ENCODE assay signal across 17 cellular contexts in genomic region chr6:121594053-121594452, GRCh38.
A peak's percentile ranks its signal among the peaks of the same experiment; 100 is the strongest.
DNase-seq lines count a peak whose midpoint lies in the region; ATAC-seq, FAIRE-seq and TF ChIP-seq lines count a peak whose summit lies in the region.
"Had no signal": no experiment of that assay in that cellular context is flagged by ENCODE, and none has a peak within 500 bp of the region (broad histone marks: within the 10 kb centered on the region; RNA-seq: fewer than 3 reads in every experiment).

No MANE protein-coding gene starts in this region.

- no peak for FAIRE-seq in A549 (lab: Jason Lieb, UNC)
- no peak for FAIRE-seq in H1 (lab: Jason Lieb, UNC)
- FAIRE-seq: GM12878, H54 had no signal

- dilution Hi-C loops in IMR-90 (cut with HindIII; ENCODE audit: low sequenced_read_pairs, unreplicated experiment): no loop called here

- H3K56ac ChIP-seq in IMR-90 (ENCODE audit: extremely low read depth, insufficient read depth, low read length) (no peak overlapping the region), H1 (replicated peaks; ENCODE audit: insufficient read length, low read depth, low read length) (no peak overlapping the region)

- 80% methylated on average over 3 of the region's 3 CpGs for WGBS in A549 (ENCODE audit: missing lambda C conversion rate)
- WGBS in IMR-90 (ENCODE audit: extremely low coverage in 2 of 2, insufficient read length in 1 of 2), 2 experiments: no CpG with 5 or more reads among the region's 3 CpGs
- 98% methylated on average over 2 of the region's 3 CpGs; no CpG with 5 or more reads in 1 of the 2 experiments for WGBS in H1 (ENCODE audit: extremely low coverage in 1 of 2, insufficient coverage in 1 of 2, insufficient read length in 1 of 2, insufficient replicate concordance in 2 of 2, low coverage in 1 of 2, low lambda C conversion rate in 2 of 2, missing lambda C conversion rate in 1 of 2), 2 experiments

- H3K23ac ChIP-seq in IMR-90 (ENCODE audit: low read depth, low read length) (no peak overlapping the region), H1 (ENCODE audit: insufficient read length) (no peak overlapping the region)

- H3K9ac ChIP-seq in IMR-90 (ENCODE audit: low read depth, low read length) (no peak overlapping the region), H1 (replicated peaks in 1 of 4; ENCODE audit: extremely low read depth in 1 of 4, low read depth in 3 of 4, low read length in 3 of 4) (no peak overlapping the region)
- H3K9ac ChIP-seq: BLaER1, KMS-11 had no signal

- H3K18ac ChIP-seq in IMR-90 (ENCODE audit: low read depth, low read length) (peak overlapping the region; percentile 6; the same call in 1 of the 2 replicates), H1 (ENCODE audit: extremely low read depth, low read length) (no peak overlapping the region)

- H2BK15ac ChIP-seq in IMR-90 (ENCODE audit: low read depth, low read length): no peak overlapping the region
- no peak overlapping the region; the same call in 1 of the 2 replicates for H2BK15ac ChIP-seq in H1 (ENCODE audit: low read length)

- no peaks in the 10 kb centered on the region for H3K36me3 ChIP-seq in IMR-90 (ENCODE audit: control insufficient read depth, insufficient read depth, low read length)
- no peaks in the 10 kb centered on the region for H3K36me3 ChIP-seq in H1 (ENCODE audit: control insufficient read depth in 2 of 4, insufficient read depth in 4 of 4, low read length in 3 of 4)
- H3K36me3 ChIP-seq: BLaER1 had no signal

- no peaks in the 10 kb centered on the region for H4K20me1 ChIP-seq in IMR-90 (ENCODE audit: insufficient read depth, low read length)
- no peaks in the 10 kb centered on the region for H4K20me1 ChIP-seq in H1 (replicated peaks in 1 of 2; ENCODE audit: control insufficient read depth in 1 of 2, insufficient read depth in 2 of 2, low read length in 2 of 2)
- H4K20me1 ChIP-seq: BLaER1 had no signal

- ATAC-seq in A549: no peak
- ATAC-seq in IMR-90 (ENCODE audit: low read depth): no peak
- no peak for ATAC-seq in GM21529 (IDR thresholded peaks at IDR 0.05; ENCODE audit: unreplicated experiment)
- ATAC-seq: GM12878 had no signal

- H4K5ac ChIP-seq in IMR-90 (ENCODE audit: low read depth, low read length) (no peak overlapping the region; the same call in 1 of the 2 replicates), H1 (ENCODE audit: insufficient read length, low read depth, low read length) (no peak overlapping the region)

- H3K4me3 ChIP-seq in A549 (no peak overlapping the region), IMR-90 (ENCODE audit: insufficient read depth, low read depth, low read length) (no peak overlapping the region), NB4 (ENCODE audit: low read depth, low read length) (no peak overlapping the region), H1 (ENCODE audit: extremely low read depth in 1 of 4, insufficient read depth in 2 of 4, low read depth in 3 of 4, low read length in 4 of 4) (no peak overlapping the region)
- H3K4me3 ChIP-seq: BLaER1, GM12878 had no signal

- H3K4me1 ChIP-seq in A549 (peaks cover 11% of the 10 kb centered on the region; the same call in 2 of the 3 replicates), IMR-90 (ENCODE audit: control insufficient read depth, insufficient read depth, low read length) (peaks cover 11% of the 10 kb centered on the region), H1 (replicated peaks in 1 of 4; ENCODE audit: control insufficient read depth in 3 of 4, insufficient read depth in 4 of 4, low read length in 3 of 4) (peaks cover 0 to 4% (median 1%) of the 10 kb centered on the region in 4 experiments; a peak in 2 of 7 replicates)
- H3K4me1 ChIP-seq: BLaER1 had no signal

- TF ChIP-seq POLR2A in A549 (IDR thresholded peaks at IDR 0.05; ENCODE audit: low read length) (no peak), IMR-90 (IDR thresholded peaks at IDR 0.05; ENCODE audit: low read depth, low read length) (no peak), NB4 (IDR thresholded peaks at IDR 0.05; ENCODE audit: extremely low read depth, insufficient read length) (no peak), H1 (IDR thresholded peaks at IDR 0.05; ENCODE audit: control extremely low read depth in 1 of 2, low read depth in 2 of 2, low read length in 2 of 2) (no peak)

- no peak overlapping the region for H3K14ac ChIP-seq in IMR-90 (replicated peaks; ENCODE audit: low read depth, low read length)
- H3K14ac ChIP-seq in H1 (ENCODE audit: insufficient read length): no peak overlapping the region

- POLR2A ChIA-PET in A549 (lab: Yijun Ruan, JAX) (no interaction called here), IMR-90 (lab: Charles Lee; ENCODE audit: unreplicated experiment) (no interaction called here), H1 (lab: Charles Lee; ENCODE audit: partially characterized antibody) (no interaction called here)

- H3K9me1 ChIP-seq in IMR-90 (ENCODE audit: insufficient read depth, low read length): no peaks in the 10 kb centered on the region

- H2AK5ac ChIP-seq in IMR-90 (ENCODE audit: low read depth, low read length): no peak overlapping the region
- no peak overlapping the region for H2AK5ac ChIP-seq in H1 (ENCODE audit: low read depth, low read length)

- H3K79me1 ChIP-seq in IMR-90 (ENCODE audit: low read depth in 1 of 2, low read length in 2 of 2) (no peaks in the 10 kb centered on the region), H1 (ENCODE audit: low read depth, low read length) (no peaks in the 10 kb centered on the region)

- intact Hi-C loops in IMR-90 (cut with micrococcal nuclease): no loop called here

- TF ChIP-seq CTCF in A549 (IDR thresholded peaks at IDR 0.05): no peak
- no peak for TF ChIP-seq CTCF in IMR-90 (conservative IDR thresholded peaks at IDR 0.05; ENCODE audit: low read depth, low read length)
- no peak for TF ChIP-seq CTCF in NB4 (IDR thresholded peaks at IDR 0.05; ENCODE audit: low read depth, low read length)
- no peak for TF ChIP-seq CTCF in H1 (IDR thresholded peaks at IDR 0.05; ENCODE audit: control extremely low read depth in 1 of 3, insufficient read depth in 1 of 3, low read depth in 1 of 3, low read length in 3 of 3)

- TF ChIP-seq EP300 in A549 (IDR thresholded peaks at IDR 0.05) (no peak), H1 (IDR thresholded peaks at IDR 0.05; ENCODE audit: borderline replicate concordance in 1 of 2, low read depth in 2 of 2, low read length in 2 of 2) (no peak)

- H2BK20ac ChIP-seq in IMR-90 (ENCODE audit: low read depth, low read length): peak overlapping the region; percentile 33
- no peak overlapping the region for H2BK20ac ChIP-seq in H1 (ENCODE audit: low read length)

- H4K8ac ChIP-seq in IMR-90 (ENCODE audit: low read depth in 2 of 2, low read length in 2 of 2) (no peak overlapping the region), H1 (ENCODE audit: extremely low read depth, insufficient read depth, low read length) (no peak overlapping the region)

- CTCF ChIA-PET in A549 (lab: Yijun Ruan, JAX): no interaction called here
- CTCF ChIA-PET in IMR-90 (lab: Yijun Ruan, JAX): no interaction called here
- CTCF ChIA-PET in H1 (lab: Charles Lee; ENCODE audit: partially characterized antibody): interaction anchor here (1.7 kb wide), 1 partner anchor 20 kb away, joined by 5 read pairs; no protein-coding TSS in a partner anchor

- H4K91ac ChIP-seq in IMR-90 (ENCODE audit: insufficient read depth, low read depth, low read length) (no peak overlapping the region), H1 (replicated peaks; ENCODE audit: insufficient read length, low read length) (no peak overlapping the region)

- in situ Hi-C loops in IMR-90 (cut with MboI; ENCODE audit: low sequenced_read_pairs): loop anchor here (10.0 kb wide), 1 partner anchor 159 kb away; the partner anchor contains the start of gene GJA1

- H3K27ac ChIP-seq in A549: no peak overlapping the region
- H3K27ac ChIP-seq in IMR-90 (ENCODE audit: insufficient read depth, low read length): no peak overlapping the region
- no peak overlapping the region for H3K27ac ChIP-seq in H1 (ENCODE audit: low read depth, low read length)
- H3K27ac ChIP-seq: BLaER1, HL-60, KMS-11 had no signal

- H2BK120ac ChIP-seq in IMR-90 (ENCODE audit: low read depth, low read length): no peak overlapping the region
- H2BK120ac ChIP-seq in H1 (replicated peaks; ENCODE audit: low read depth, low read length): no peak overlapping the region

- DNase-seq in A549 (ENCODE audit: low read depth in 1 of 2, low spot score in 1 of 2) (no peak), IMR-90 (no peak), NB4 (ENCODE audit: low read depth) (peak; percentile 42), H1 (ENCODE audit: low read depth in 1 of 2, low spot score in 2 of 2) (no peak), SK-N-DZ (ENCODE audit: low spot score) (no peak), germinal center (ENCODE audit: low spot score) (no peak)
- DNase-seq: CD4-positive, alpha-beta memory T cell; DMS153; DMS79; GF-D8; HCEC 1CT had no signal

- no peaks in the 10 kb centered on the region for H3K79me2 ChIP-seq in H1 (ENCODE audit: control insufficient read depth in 1 of 2, insufficient read depth in 2 of 2, low read length in 2 of 2)

- no peaks in the 10 kb centered on the region for H3K23me2 ChIP-seq in H1 (ENCODE audit: low read depth, low read length)

- H3K4me2 ChIP-seq in A549 (no peak overlapping the region), IMR-90 (ENCODE audit: low read depth, low read length) (no peak overlapping the region), H1 (ENCODE audit: insufficient read depth in 1 of 2, low read depth in 2 of 2, low read length in 2 of 2) (no peak overlapping the region)
- H3K4me2 ChIP-seq: BLaER1, KMS-11 had no signal

- no peak overlapping the region for H2AK9ac ChIP-seq in IMR-90 (replicated peaks; ENCODE audit: low read depth, low read length, poor library complexity)

- no peak overlapping the region for H2BK5ac ChIP-seq in IMR-90 (ENCODE audit: low read depth, low read length, poor library complexity, severe bottlenecking)
- H2BK5ac ChIP-seq in H1 (ENCODE audit: low read depth, low read length): no peak overlapping the region

- H2AFZ ChIP-seq in IMR-90 (replicated peaks; ENCODE audit: low read length, poor library complexity) (no peak overlapping the region), H1 (ENCODE audit: low read length) (no peak overlapping the region)

- TF ChIP-seq RAD21 in A549 (conservative IDR thresholded peaks at IDR 0.05 in 1 of 2, IDR thresholded peaks at IDR 0.05 in 1 of 2) (no peak), IMR-90 (IDR thresholded peaks at IDR 0.05; ENCODE audit: low read length) (no peak), H1 (IDR thresholded peaks at IDR 0.05 in 1 of 2, conservative IDR thresholded peaks at IDR 0.05 in 1 of 2; ENCODE audit: low read depth in 2 of 2, low read length in 2 of 2) (no peak)

- H3K27me3 ChIP-seq in IMR-90 (ENCODE audit: control insufficient read depth, insufficient read depth, low read length): no peaks in the 10 kb centered on the region
- no peaks in the 10 kb centered on the region for H3K27me3 ChIP-seq in H1 (replicated peaks in 1 of 4; ENCODE audit: control insufficient read depth in 3 of 4, extremely low read depth in 1 of 4, insufficient read depth in 3 of 4, low read length in 3 of 4)
- H3K27me3 ChIP-seq: BLaER1 had no signal

- H3K9me3 ChIP-seq in A549: no peaks in the 10 kb centered on the region
- H3K9me3 ChIP-seq in IMR-90 (ENCODE audit: control insufficient read depth, insufficient read depth, low read length): no peaks in the 10 kb centered on the region
- H3K9me3 ChIP-seq in H1 (ENCODE audit: insufficient read depth in 2 of 2, low read depth in 1 of 2, low read length in 1 of 2): no peaks in the 10 kb centered on the region
- H3K9me3 ChIP-seq: BLaER1 had no signal

- no TSS peak for BruUV-seq in IMR-90 (replicated peaks; lab: Mats Ljungman, UMichigan)

- H3K4ac ChIP-seq in IMR-90 (ENCODE audit: low read depth, low read length) (no peak overlapping the region), H1 (replicated peaks; ENCODE audit: insufficient read length, low read depth, low read length) (no peak overlapping the region)

- no peak overlapping the region for H2BK12ac ChIP-seq in H1 (ENCODE audit: low read depth, low read length)

Comparison
In these comparisons a context has a peak if more than half of its experiments do, and no peak if none do; other contexts are left out.
1. Of the 18 proteins assayed by ChIP-seq in both H1 and A549: peak only in H1: none; only in A549: none; in both: CEBPB; in neither: 17.